Comparison of ENCODE assay signal across 12 cellular contexts in the genomic region with DNA sequence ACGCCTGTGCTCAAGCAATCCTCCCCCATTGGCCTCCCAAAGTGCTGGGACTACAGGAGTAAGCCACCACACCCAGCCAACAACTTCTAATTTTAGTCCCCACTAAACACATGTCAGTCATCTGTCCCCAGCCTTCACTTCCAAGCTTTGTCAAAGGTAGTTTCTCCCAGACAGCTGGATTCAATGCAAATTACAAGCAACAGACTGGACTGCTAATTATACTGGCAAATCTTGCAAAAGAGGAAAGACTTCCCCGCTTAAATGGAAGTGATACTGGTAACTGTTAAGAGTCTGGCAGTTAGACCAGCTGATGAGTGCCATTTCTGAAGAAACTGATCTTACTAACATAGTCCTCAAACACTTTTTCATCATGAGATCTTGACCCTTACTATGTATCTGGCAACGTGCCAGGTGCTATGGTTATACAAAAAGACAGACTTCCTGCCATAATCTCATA. TPM values are rescaled to one million over a fixed set of nuclear protein-coding genes. Genes with fewer than 3 reads are reported as not detected.
DNase-seq lines count a peak whose midpoint lies in the region; ATAC-seq and TF ChIP-seq lines count a peak whose summit lies in the region.
"Had no signal": no experiment of that assay in that cellular context is flagged by ENCODE, and none has a peak within 500 bp of the region (broad histone marks: within the 10 kb centered on the region; RNA-seq: fewer than 3 reads in every experiment).

No MANE protein-coding gene starts in this region.

- no peak overlapping the region for H3K4me3 Mint-ChIP-seq in HFFc6
- H3K4me3 Mint-ChIP-seq: activated T-cell treated with anti-CD3 and anti-CD28 coated beads, Interleukin-2, amount 50 U/mL, for 4 hours; T-cell had no signal

- H3K27me3 Mint-ChIP-seq in HFFc6 (ENCODE audit: insufficient read depth), result peaks cover 1% of the 10 kb centered on the region
- H3K27me3 Mint-ChIP-seq: T-cell had no signal

- no peak overlapping the region for H3K27ac Mint-ChIP-seq in HFFc6
- H3K27ac Mint-ChIP-seq: T-cell had no signal

- no peaks in the 10 kb centered on the region for H3K4me1 Mint-ChIP-seq in HFFc6 (ENCODE audit: low read depth)

- ATAC-seq in GM21786 (IDR thresholded peaks at IDR 0.05; ENCODE audit: unreplicated experiment), result peak; percentile 66
- no peak for ATAC-seq in sciatic nerve
- ATAC-seq: activated T-cell treated with anti-CD3 and anti-CD28 coated beads, Interleukin-2, amount 50 U/mL, for 4 hours; T-cell had no signal

- TF ChIP-seq POLR2A in lower leg skin (IDR thresholded peaks at IDR 0.05), result no peak

- H3K9me3 Mint-ChIP-seq in HFFc6, result no peaks in the 10 kb centered on the region
- H3K9me3 Mint-ChIP-seq: activated T-cell treated with anti-CD3 and anti-CD28 coated beads, Interleukin-2, amount 50 U/mL, for 4 hours; T-cell had no signal

- in situ Hi-C loops in GM13977 (cut with MboI; ENCODE audit: low pct_unique_long_range_greater_than_20kb, low sequenced_read_pairs, unreplicated experiment), result no loop called here

- DNase-seq in GM13977 (ENCODE audit: low spot score), result peak; percentile 33
- DNase-seq in NCI-H69 (lab: John Stamatoyannopoulos, UW), result peak; percentile 72
- peak; percentile 56 for DNase-seq in iris pigment epithelial cell (ENCODE audit: low read depth)
- no peak for DNase-seq in HFFc6
- DNase-seq in lower leg skin (ENCODE audit: low spot score in 2 of 2), result no peak
- DNase-seq in sciatic nerve (ENCODE audit: low spot score), result no peak
- DNase-seq in NCI-H1048 (lab: John Stamatoyannopoulos, UW), result no peak
- DNase-seq: activated T-cell treated with anti-CD3 and anti-CD28 coated beads, Interleukin-2, amount 50 U/mL, for 4 hours; glutamatergic neuron; NCI-H1930; T-cell had no signal

- H3K36me3 Mint-ChIP-seq in HFFc6 (ENCODE audit: low read depth), result peaks cover 35% of the 10 kb centered on the region

- 65 to 74% methylated on average over 3 of the region's 3 CpGs for WGBS in lower leg skin, 2 donors

- TF ChIP-seq CTCF in GM13977 (IDR thresholded peaks at IDR 0.05; ENCODE audit: extremely low read depth, insufficient read depth, missing control alignments), result no peak
- no peak for TF ChIP-seq CTCF in HFFc6 (IDR thresholded peaks at IDR 0.05)
- TF ChIP-seq CTCF in lower leg skin (IDR thresholded peaks at IDR 0.05), result no peak

- intact Hi-C loops in lower leg skin (cut with DNase I; ENCODE audit: low total_unique reads) (no loop called here), sciatic nerve (cut with DNase I) (no loop called here)

- H3K4me3 ChIP-seq in lower leg skin (ENCODE audit: low read depth, poor library complexity, severe bottlenecking), result no peak overlapping the region

RNA-seq across cellular contexts. Expression of a gene that starts 8.2 kb away (rescaled TPM):
- total RNA-seq in HFFc6 (2021; fragmentation: NEBNext Ultra II Directional; extraction: Animal tissue kit (Norgen Biotek cat#: 25700)), result 10 to 100 TPM; 28.1 to 38.0 (median 35.7) TPM
- total RNA-seq in lower leg skin (10 to 100 TPM; 40.7 to 80.4 (median 61.4) TPM), sciatic nerve (62.9 TPM)

RNA-seq across cellular contexts. Expression of a gene that starts 38.7 kb away (rescaled TPM):
- total RNA-seq in HFFc6 (2021; fragmentation: NEBNext Ultra II Directional; extraction: Animal tissue kit (Norgen Biotek cat#: 25700)), result 10 to 100 TPM; 22.1 to 30.8 (median 27.0) TPM
- total RNA-seq in lower leg skin (10 to 100 TPM; 16.8 to 27.1 (median 20.7) TPM), sciatic nerve (16.0 TPM)

RNA-seq across cellular contexts. Expression of a gene that starts 39.1 kb away (rescaled TPM):
- 100 to 1,000 TPM in 3 of 6 experiments, 10 to 100 TPM in 3; 94.1 to 130 (median 99.2) TPM for total RNA-seq in HFFc6 (2021; fragmentation: NEBNext Ultra II Directional; extraction: Animal tissue kit (Norgen Biotek cat#: 25700))
- total RNA-seq in lower leg skin (10 to 100 TPM; 32.5 to 61.3 (median 42.7) TPM), sciatic nerve (38.2 TPM)

Comparison
In these comparisons a context has a peak if more than half of its experiments do, and no peak if none do; other contexts are left out.
1. DNase-seq: peak in GM13977 (single experiment), NCI-H69 (single experiment) and iris pigment epithelial cell (single experiment); none in HFFc6 (single experiment), lower leg skin (0 of 2), sciatic nerve (single experiment) and NCI-H1048 (single experiment).